Comparison of ENCODE assay signal across 28 cellular contexts in the genomic region with DNA sequence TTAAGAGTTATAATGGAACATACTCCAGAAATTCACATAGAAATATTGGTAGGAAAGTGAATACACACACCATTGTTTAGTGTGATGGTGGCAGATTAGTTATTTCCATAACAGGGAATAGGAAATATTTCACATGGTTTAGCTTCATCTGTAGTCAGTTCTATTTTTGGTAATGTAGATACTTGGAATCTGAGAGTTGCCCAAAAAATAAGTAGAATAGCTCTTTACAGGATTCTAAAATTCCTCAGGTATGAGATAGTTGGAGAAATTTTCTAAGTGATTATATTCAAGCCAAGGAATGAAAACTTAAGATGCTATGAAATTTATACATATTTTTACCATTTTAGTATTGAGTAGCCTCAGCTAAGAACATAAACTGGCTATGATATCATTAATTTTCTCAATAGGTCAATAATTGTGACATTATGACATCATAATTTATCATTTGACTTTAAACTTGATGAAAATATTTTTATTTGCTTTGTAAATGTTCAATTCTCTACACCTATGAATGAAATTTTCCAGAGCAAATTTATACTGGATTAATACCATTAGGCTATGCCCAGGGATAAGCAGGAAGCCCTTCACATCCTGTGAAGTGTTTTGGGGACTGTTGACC. TPM values are rescaled to one million over a fixed set of nuclear protein-coding genes. Genes with fewer than 3 reads are reported as not detected.
A peak's percentile ranks its signal among the peaks of the same experiment; 100 is the strongest.
DNase-seq lines count a peak whose midpoint lies in the region; ATAC-seq, FAIRE-seq and TF ChIP-seq lines count a peak whose summit lies in the region.
"Had no signal": no experiment of that assay in that cellular context is flagged by ENCODE, and none has a peak within 500 bp of the region (broad histone marks: within the 10 kb centered on the region; RNA-seq: fewer than 3 reads in every experiment).

No MANE protein-coding gene starts in this region.

- DNase-seq in AG04449 (ENCODE audit: low read depth, low spot score), result peak; percentile 21
- peak; percentile 22 for DNase-seq in IMR-90
- DNase-seq in chondrocyte (ENCODE audit: low spot score), result no peak
- DNase-seq in mesenchymal stem cell, result no peak
- DNase-seq in GM12891 (ENCODE audit: insufficient read length, low spot score), result no peak
- DNase-seq in transverse colon, result no peak
- DNase-seq in GM12892 (ENCODE audit: insufficient read length), result no peak
- DNase-seq: ACHN; activated gamma-delta T cell treated with Interleukin-2 at 50 U/mL for 16 hours; activated T-cell treated with anti-CD3 and anti-CD28 coated beads, Interleukin-2, amount 50 U/mL, for 4 hours; C1 segment of cervical spinal cord; COR-L47; effector CD4-positive, alpha-beta T cell; GOT3; Karpas-422; NCI-H1417; NCI-H2029; NCI-H526 treated with DMSO at 0.1 percent for 48 hours; NK-92 treated with Interleukin-12 subunit alpha and Interleukin-12 subunit beta, amount 100 ng/mL, for 24 hours; PC-3; stimulated activated CD4-positive, alpha-beta T cell treated with anti-CD3 and anti-CD28 coated beads, Interleukin-4, amount 100 ng/mL, for 24 hours had no signal

- no peaks in the 10 kb centered on the region; the same call in 1 of the 2 replicates for H3K9me1 ChIP-seq in IMR-90 (ENCODE audit: insufficient read depth, low read length)

- H2BK120ac ChIP-seq in IMR-90 (ENCODE audit: low read depth, low read length) (no peak overlapping the region), mesenchymal stem cell (ENCODE audit: low read depth, low read length) (no peak overlapping the region)

- intact Hi-C loops in IMR-90 (cut with micrococcal nuclease) (no loop called here), transverse colon (cut with DNase I; ENCODE audit: low total_unique reads) (no loop called here)

- H3K4me2 ChIP-seq in IMR-90 (ENCODE audit: low read depth, low read length) (no peak overlapping the region), mesenchymal stem cell (ENCODE audit: low read length, poor library complexity, severe bottlenecking) (no peak overlapping the region)

- peaks cover 85% of the 10 kb centered on the region for H3K4me1 Mint-ChIP-seq in chondrocyte (ENCODE audit: low read depth)

- dilution Hi-C loops in IMR-90 (cut with HindIII; ENCODE audit: low sequenced_read_pairs, unreplicated experiment), result no loop called here

- CTCF ChIA-PET in AG04449 (lab: Yijun Ruan, JAX), result interaction anchor here (0.7 kb wide), 1 partner anchor 1384 kb away, joined by 3 read pairs; no protein-coding TSS in a partner anchor
- CTCF ChIA-PET in IMR-90 (lab: Yijun Ruan, JAX), result interaction anchor here (0.6 kb wide), 1 partner anchor 66 kb away, joined by 7 read pairs; no protein-coding TSS in a partner anchor

- H3K4me1 ChIP-seq in IMR-90 (ENCODE audit: control insufficient read depth, insufficient read depth, low read length) (peaks cover 1% of the 10 kb centered on the region; the same call in 1 of the 2 replicates), mesenchymal stem cell (ENCODE audit: control insufficient read depth, insufficient read depth, low read depth, low read length) (no peaks in the 10 kb centered on the region), transverse colon (peaks cover 0 to 11% (median 2%) of the 10 kb centered on the region in 4 donors)

- TF ChIP-seq EP300 in transverse colon (IDR thresholded peaks at IDR 0.05; ENCODE audit: low read depth), result no peak

- H3K4me3 ChIP-seq in AG04449 (ENCODE audit: low read depth, low read length), result no peak overlapping the region
- H3K4me3 ChIP-seq in IMR-90 (ENCODE audit: insufficient read depth, low read depth, low read length), result no peak overlapping the region
- H3K4me3 ChIP-seq in mesenchymal stem cell (ENCODE audit: insufficient read depth in 1 of 2, low read depth in 1 of 2, low read length in 2 of 2), result no peak overlapping the region
- H3K4me3 ChIP-seq in transverse colon, result no peak overlapping the region
- H3K4me3 ChIP-seq: tibial nerve had no signal

- H2BK15ac ChIP-seq in IMR-90 (ENCODE audit: low read depth, low read length), result no peak overlapping the region
- H2BK15ac ChIP-seq in mesenchymal stem cell (ENCODE audit: low read depth, poor library complexity, severe bottlenecking), result no peak overlapping the region

- H3K79me1 ChIP-seq in IMR-90 (ENCODE audit: low read depth in 1 of 2, low read length in 2 of 2) (peaks cover 3 to 20% of the 10 kb centered on the region in 2 experiments; a peak in 2 of 4 replicates), mesenchymal stem cell (replicated peaks; ENCODE audit: low read length, poor library complexity, severe bottlenecking) (peaks cover 3% of the 10 kb centered on the region)

- POLR2A ChIA-PET in AG04449 (lab: Yijun Ruan, JAX), result interaction anchor here (0.7 to 1.4 kb wide), 2 partner anchors 30 to 35 kb away, joined by 3 read pairs; no protein-coding TSS in a partner anchor
- POLR2A ChIA-PET in IMR-90 (lab: Charles Lee; ENCODE audit: unreplicated experiment), result no interaction called here

- peak overlapping the region; percentile 88 for H3K27ac Mint-ChIP-seq in chondrocyte (ENCODE audit: unreplicated experiment)
- H3K27ac Mint-ChIP-seq: mesothelial cell of epicardium; T-helper 1 cell treated with Interleukin-12 subunit alpha and Interleukin-12 subunit beta and Interleukin-4 antibody, amounts not matched to agents 30 μg/mL and 1 μg/mL, for 36 hours had no signal

- in situ Hi-C loops in IMR-90 (cut with MboI; ENCODE audit: low sequenced_read_pairs), result no loop called here
- in situ Hi-C loops in transverse colon (cut with MboI; ENCODE audit: low pct_ligation_motif_present in 1 of 4, low pct_unique_long_range_greater_than_20kb in 1 of 4, low sequenced_read_pairs in 3 of 4), result no loop called here

- H2BK12ac ChIP-seq in mesenchymal stem cell (ENCODE audit: low read length in 2 of 2), result no peak overlapping the region

- H3K27ac ChIP-seq in IMR-90 (ENCODE audit: insufficient read depth, low read length), result no peak overlapping the region
- peak overlapping the region; percentile 51 for H3K27ac ChIP-seq in mesenchymal stem cell (ENCODE audit: low read length, poor library complexity, severe bottlenecking)
- H3K27ac ChIP-seq in transverse colon, result peak overlapping the region in 1 of 4 donors; percentile 17
- H3K27ac ChIP-seq: tibial nerve had no signal

- no TSS peak for BruUV-seq in IMR-90 (replicated peaks; lab: Mats Ljungman, UMichigan)

- H3K36me3 Mint-ChIP-seq in chondrocyte (ENCODE audit: low read depth), result peaks cover 32% of the 10 kb centered on the region

- H4K8ac ChIP-seq in IMR-90 (ENCODE audit: low read depth in 2 of 2, low read length in 2 of 2) (no peak overlapping the region), mesenchymal stem cell (ENCODE audit: low read length) (no peak overlapping the region)

- H3K4me3 Mint-ChIP-seq in chondrocyte (ENCODE audit: unreplicated experiment), result no peak overlapping the region
- H3K4me3 Mint-ChIP-seq: activated T-cell treated with anti-CD3 and anti-CD28 coated beads, Interleukin-2, amount 50 U/mL, for 4 hours; mesothelial cell of epicardium; T-helper 1 cell treated with Interleukin-12 subunit alpha and Interleukin-12 subunit beta and Interleukin-4 antibody, amounts not matched to agents 30 μg/mL and 1 μg/mL, for 36 hours had no signal

- no peaks in the 10 kb centered on the region for H3K27me3 ChIP-seq in IMR-90 (ENCODE audit: control insufficient read depth, insufficient read depth, low read length)
- no peaks in the 10 kb centered on the region for H3K27me3 ChIP-seq in mesenchymal stem cell (ENCODE audit: control insufficient read depth in 1 of 2, insufficient read depth in 1 of 2, low read length in 2 of 2)
- no peaks in the 10 kb centered on the region for H3K27me3 ChIP-seq in transverse colon
- H3K27me3 ChIP-seq: tibial nerve had no signal

- H3K18ac ChIP-seq in IMR-90 (ENCODE audit: low read depth, low read length) (no peak overlapping the region), mesenchymal stem cell (ENCODE audit: low read depth in 1 of 2, low read length in 2 of 2) (no peak overlapping the region)

- H2BK20ac ChIP-seq in IMR-90 (ENCODE audit: low read depth, low read length), result no peak overlapping the region

- H2AK9ac ChIP-seq in IMR-90 (replicated peaks; ENCODE audit: low read depth, low read length, poor library complexity), result no peak overlapping the region

- no peak overlapping the region for H4K5ac ChIP-seq in IMR-90 (ENCODE audit: low read depth, low read length)

- H3K36me3 ChIP-seq in IMR-90 (ENCODE audit: control insufficient read depth, insufficient read depth, low read length) (peaks cover 12% of the 10 kb centered on the region), mesenchymal stem cell (ENCODE audit: control insufficient read depth in 1 of 2, insufficient read depth in 2 of 2, low read depth in 1 of 2, low read length in 2 of 2) (peaks cover 6 to 95% of the 10 kb centered on the region in 2 experiments), transverse colon (peaks cover 0 to 14% (median 0%) of the 10 kb centered on the region in 4 donors)

- H4K20me1 ChIP-seq in IMR-90 (ENCODE audit: insufficient read depth, low read length), result no peaks in the 10 kb centered on the region

- no peak for TF ChIP-seq RAD21 in IMR-90 (IDR thresholded peaks at IDR 0.05; ENCODE audit: low read length)

- no peak for TF ChIP-seq CTCF in AG04449 (IDR thresholded peaks at IDR 0.05; ENCODE audit: insufficient read depth, low read length, missing control alignments)
- no peak for TF ChIP-seq CTCF in IMR-90 (conservative IDR thresholded peaks at IDR 0.05; ENCODE audit: low read depth, low read length)
- no peak for TF ChIP-seq CTCF in chondrocyte (IDR thresholded peaks at IDR 0.05)
- no peak for TF ChIP-seq CTCF in transverse colon (IDR thresholded peaks at IDR 0.05)

- H2AFZ ChIP-seq in IMR-90 (replicated peaks; ENCODE audit: low read length, poor library complexity), result no peak overlapping the region
- no peak overlapping the region for H2AFZ ChIP-seq in mesenchymal stem cell (ENCODE audit: low read depth, low read length)

- no peaks in the 10 kb centered on the region for H3K27me3 Mint-ChIP-seq in chondrocyte (ENCODE audit: low read depth)

- FAIRE-seq in GM12891 (lab: Jason Lieb, UNC), result no peak
- FAIRE-seq in GM12892 (lab: Jason Lieb, UNC), result no peak
- FAIRE-seq: TTC549 had no signal

- H3K56ac ChIP-seq in IMR-90 (ENCODE audit: extremely low read depth, insufficient read depth, low read length), result no peak overlapping the region

- no peaks in the 10 kb centered on the region for H3K9me3 Mint-ChIP-seq in chondrocyte (ENCODE audit: low read depth)
- H3K9me3 Mint-ChIP-seq: activated T-cell treated with anti-CD3 and anti-CD28 coated beads, Interleukin-2, amount 50 U/mL, for 4 hours; T-helper 1 cell treated with Interleukin-12 subunit alpha and Interleukin-12 subunit beta and Interleukin-4 antibody, amounts not matched to agents 30 μg/mL and 1 μg/mL, for 36 hours had no signal

- H2BK5ac ChIP-seq in IMR-90 (ENCODE audit: low read depth, low read length, poor library complexity, severe bottlenecking), result no peak overlapping the region
- no peak overlapping the region for H2BK5ac ChIP-seq in mesenchymal stem cell (ENCODE audit: low read depth, low read length, poor library complexity, severe bottlenecking)

- ATAC-seq in IMR-90 (ENCODE audit: low read depth) (peak; percentile 7; the same call in 1 of the 2 replicates), HG03521 (IDR thresholded peaks at IDR 0.05; ENCODE audit: unreplicated experiment) (no peak)
- ATAC-seq: activated T-cell treated with anti-CD3 and anti-CD28 coated beads, Interleukin-2, amount 50 U/mL, for 4 hours; PC-3; sciatic nerve had no signal

- H3K9ac ChIP-seq in IMR-90 (ENCODE audit: low read depth, low read length) (no peak overlapping the region), mesenchymal stem cell (ENCODE audit: low read length) (no peak overlapping the region)

- H3K9me3 ChIP-seq in IMR-90 (ENCODE audit: control insufficient read depth, insufficient read depth, low read length) (no peaks in the 10 kb centered on the region), mesenchymal stem cell (ENCODE audit: control insufficient read depth, low read length) (no peaks in the 10 kb centered on the region), transverse colon (no peaks in the 10 kb centered on the region)
- H3K9me3 ChIP-seq: tibial nerve had no signal

- TF ChIP-seq POLR2A in IMR-90 (IDR thresholded peaks at IDR 0.05; ENCODE audit: low read depth, low read length), result no peak
- no peak for TF ChIP-seq POLR2A in GM12891 (IDR thresholded peaks at IDR 0.05; ENCODE audit: low read depth, low read length)
- TF ChIP-seq POLR2A in transverse colon (IDR thresholded peaks at IDR 0.05), result no peak
- no peak for TF ChIP-seq POLR2A in GM12892 (IDR thresholded peaks at IDR 0.05; ENCODE audit: low read depth, low read length)

- H2AK5ac ChIP-seq in IMR-90 (ENCODE audit: low read depth, low read length) (no peak overlapping the region), mesenchymal stem cell (ENCODE audit: low read length, severe bottlenecking) (no peak overlapping the region)

- H3K23ac ChIP-seq in IMR-90 (ENCODE audit: low read depth, low read length) (no peak overlapping the region), mesenchymal stem cell (ENCODE audit: low read length in 2 of 2) (no peak overlapping the region)

- no peak overlapping the region for H4K91ac ChIP-seq in IMR-90 (ENCODE audit: insufficient read depth, low read depth, low read length)
- no peak overlapping the region for H4K91ac ChIP-seq in mesenchymal stem cell (ENCODE audit: low read length)

- H3K14ac ChIP-seq in IMR-90 (replicated peaks; ENCODE audit: low read depth, low read length), result no peak overlapping the region
- no peak overlapping the region for H3K14ac ChIP-seq in mesenchymal stem cell (ENCODE audit: low read length in 2 of 2)

- H3K4ac ChIP-seq in IMR-90 (ENCODE audit: low read depth, low read length), result no peak overlapping the region
- no peak overlapping the region for H3K4ac ChIP-seq in mesenchymal stem cell (ENCODE audit: low read depth in 1 of 2, low read length in 2 of 2)

RNA-seq across cellular contexts. Expression of a gene that starts 35.8 kb away (rescaled TPM):
- 10.6 and 18.1 TPM in 2 replicates for total RNA-seq in IMR-90 (2012; rRNA removed)
- polyA plus RNA-seq in IMR-90 (2012; rRNA removed), result 9.4 and 12.0 TPM in 2 replicates
- polyA plus RNA-seq in IMR-90 (2012; cell fraction: cytosol; rRNA removed), result 2.8 and 3.4 TPM in 2 replicates
- polyA plus RNA-seq in IMR-90 (2012; cell fraction: nucleus; rRNA removed; ENCODE audit: low replicate concordance), result 7.0 and 65.7 TPM in 2 replicates
- 35.4 to 47.0 TPM (median 38.7 TPM) in 3 replicates for total RNA-seq in chondrocyte
- 7.9 TPM for polyA plus RNA-seq in mesenchymal stem cell (2013, experiment 1 of 2)
- 8.5 TPM for polyA plus RNA-seq in mesenchymal stem cell (2013, experiment 2 of 2)
- 2.2 TPM for polyA plus RNA-seq in GM12891 (2012; ENCODE audit: low read depth, missing spikeins)
- total RNA-seq in transverse colon, result 10 to 100 TPM; 23.2 to 38.5 (median 26.5) TPM
- polyA plus RNA-seq in GM12892 (2012; ENCODE audit: missing spikeins), result 5.5 TPM
- total RNA-seq: G401 had no signal

Comparison
In these comparisons a context has a peak if more than half of its experiments do, and no peak if none do; other contexts are left out.
1. DNase-seq: peak in AG04449 (single experiment) and IMR-90 (single experiment); none in chondrocyte (single experiment), mesenchymal stem cell (single experiment), GM12891 (single experiment), transverse colon (single experiment) and GM12892 (single experiment).